In the genomic region with DNA sequence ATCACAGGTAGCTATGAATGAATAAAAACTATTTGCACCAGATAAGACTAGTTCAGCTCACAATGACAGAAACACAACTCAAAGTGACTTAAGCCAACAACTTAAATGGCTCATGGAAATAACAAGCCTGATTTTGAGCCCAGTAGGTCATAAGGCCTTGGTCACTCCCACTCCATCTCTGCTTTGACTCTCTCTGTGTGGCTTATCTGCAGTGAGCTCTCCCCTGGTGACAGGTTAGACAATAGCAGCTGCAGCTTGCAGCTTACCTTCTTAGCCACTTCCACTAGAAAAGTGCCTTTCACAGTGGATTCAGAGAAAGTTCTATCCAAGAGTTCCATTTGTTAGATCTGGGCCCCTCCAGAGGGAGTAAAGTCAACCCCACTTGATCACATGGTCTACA, we compare ENCODE assay signal across 1 cellular context.
TF ChIP-seq lines count a peak whose summit lies in the region.

No MANE protein-coding gene starts in this region.

TF ChIP-seq in GM23338, 12 proteins besides CTCF, POLR2A, EP300 and RAD21 (continued from another document):
- no peak for TF ChIP-seq ZNF114 (CRISPR knock-in tag; IDR thresholded peaks at IDR 0.05)
- no peak for TF ChIP-seq CREB1 (CRISPR knock-in tag; IDR thresholded peaks at IDR 0.05; ENCODE audit: low read depth)
